7 cellular contexts compared by ENCODE assay signal in the genomic region with DNA sequence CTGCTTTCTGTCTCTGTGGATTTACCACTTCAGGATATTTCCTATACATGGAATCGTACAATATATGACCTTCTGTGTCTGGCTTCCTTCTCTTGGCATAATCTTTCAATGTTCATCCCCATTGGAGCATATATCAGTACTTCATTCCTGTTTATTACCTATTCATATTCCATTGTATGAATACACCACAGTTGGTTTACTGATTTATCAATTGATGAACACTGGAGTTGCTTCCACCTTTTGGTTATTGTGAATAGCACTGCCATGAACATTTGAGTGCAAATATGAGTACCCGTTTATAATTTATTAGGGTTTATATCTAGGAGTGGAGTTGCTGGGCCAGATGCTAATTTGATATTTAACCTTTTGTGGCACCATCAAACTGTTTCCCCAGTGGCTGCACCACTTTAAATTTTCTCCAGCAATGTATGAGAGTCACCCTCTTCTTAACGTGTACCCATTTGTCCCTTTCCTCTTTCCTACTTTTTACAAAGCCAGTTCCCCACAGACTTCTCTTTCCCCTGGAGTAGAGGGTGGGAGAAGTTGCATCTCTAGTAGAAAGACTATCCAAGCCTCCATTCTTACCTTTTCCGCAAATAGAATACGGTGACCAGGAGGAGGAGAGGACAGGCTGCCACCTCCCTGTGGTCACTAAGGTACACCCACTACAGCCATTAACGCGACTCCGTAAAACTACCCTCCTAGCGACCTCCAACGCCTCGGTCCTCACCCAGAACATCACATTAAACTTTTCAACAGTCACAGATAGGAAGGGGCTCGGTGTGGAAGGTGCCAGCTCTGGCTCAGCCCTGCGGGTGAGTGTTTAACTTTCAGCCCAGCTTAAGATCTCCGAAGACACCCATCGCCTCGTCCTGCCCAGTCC. TPM values are rescaled to one million over a fixed set of nuclear protein-coding genes. Genes with fewer than 3 reads are reported as not detected.
DNase-seq lines count a peak whose midpoint lies in the region; ATAC-seq, FAIRE-seq and TF ChIP-seq lines count a peak whose summit lies in the region.

No MANE protein-coding gene starts in this region.

- peaks cover 5% of the 10 kb centered on the region; the same call in 1 of the 2 replicates for H3K79me2 ChIP-seq in H9 (ENCODE audit: insufficient read depth, low read length)

- POLR2A ChIA-PET in WTC11 (lab: Charles Lee): interaction anchor here (0.5 to 3.0 kb wide), 15 partner anchors 9 to 472 kb away, joined by 3 to 104 read pairs (median 5); a partner anchor contains a TSS

- CTCF ChIA-PET in WTC11 (lab: Charles Lee): interaction anchor here (0.5 to 2.0 kb wide), 10 partner anchors 8 to 926 kb away, joined by 3 to 21 read pairs (median 4); a partner anchor contains a TSS

- no peak for FAIRE-seq in kidney (lab: Jason Lieb, UNC)

- no peak overlapping the region for H4K91ac ChIP-seq in H9 (ENCODE audit: insufficient read length, low read depth, low read length)

- H4K20me1 ChIP-seq in H9 (ENCODE audit: control insufficient read depth, insufficient read depth, insufficient read length): no peaks in the 10 kb centered on the region

- no CpG with 5 or more reads among the region's 16 CpGs for WGBS in H9 (ENCODE audit: extremely low coverage, insufficient read length, low lambda C conversion rate)
- WGBS in thyroid gland, 2 donors: 21 to 33% methylated on average over 12 to 16 of the region's 16 CpGs

- H4K5ac ChIP-seq in H9 (ENCODE audit: insufficient read length, low read depth, low read length): no peak overlapping the region

- H3K14ac ChIP-seq in H9 (ENCODE audit: insufficient read depth, low read length): peak overlapping the region; percentile 74; the same call in 1 of the 2 replicates

- TF ChIP-seq CTCF in H9 (conservative IDR thresholded peaks at IDR 0.05) (no peak), WTC11 (IDR thresholded peaks at IDR 0.05) (no peak), kidney (IDR thresholded peaks at IDR 0.05; ENCODE audit: borderline replicate concordance, extremely low read depth, insufficient read depth) (no peak), thyroid gland (IDR thresholded peaks at IDR 0.05) (peak in 1 of 6 experiments; percentile 10)

- no peak overlapping the region for H2BK120ac ChIP-seq in H9 (ENCODE audit: low read depth, low read length, poor library complexity, severe bottlenecking)

- H3K23ac ChIP-seq in H9 (ENCODE audit: insufficient read length, low read depth, low read length): no peak overlapping the region

- peak overlapping the region; percentile 30 to 68 for H3K4me3 ChIP-seq in kidney (ENCODE audit: low read length in 2 of 2)
- peak overlapping the region in 1 of 3 donors; percentile 39 for H3K4me3 ChIP-seq in thyroid gland (replicated peaks in 1 of 3)

- H3K4ac ChIP-seq in H9 (ENCODE audit: low read depth, low read length): no peak overlapping the region

- H2BK15ac ChIP-seq in H9 (ENCODE audit: low read depth, low read length): no peak overlapping the region

- H3K18ac ChIP-seq in H9 (ENCODE audit: insufficient read length, low read depth, low read length): peak overlapping the region; percentile 76

- H4K8ac ChIP-seq in H9 (replicated peaks; ENCODE audit: insufficient read length, low read depth, low read length): no peak overlapping the region

- H2AFZ ChIP-seq in H9 (ENCODE audit: low read length): no peak overlapping the region

- H3K9me3 Mint-ChIP-seq in H9: no peaks in the 10 kb centered on the region; a peak in 1 of 5 replicates
- no peaks in the 10 kb centered on the region for H3K9me3 Mint-ChIP-seq in WTC11

- H3K27ac Mint-ChIP-seq in H9: no peak overlapping the region
- no peak overlapping the region for H3K27ac Mint-ChIP-seq in WTC11

- H3K36me3 ChIP-seq in kidney (ENCODE audit: control insufficient read depth in 1 of 2, insufficient read depth in 2 of 2, low read length in 2 of 2): no peaks in the 10 kb centered on the region
- H3K36me3 ChIP-seq in thyroid gland: no peaks in the 10 kb centered on the region

- no peaks in the 10 kb centered on the region for H3K79me1 ChIP-seq in H9 (ENCODE audit: insufficient read depth, low read depth, low read length, poor library complexity, severe bottlenecking)

- H3K4me1 ChIP-seq in H9 (ENCODE audit: insufficient read depth, low read length) (peaks cover 10% of the 10 kb centered on the region; the same call in 1 of the 2 replicates), kidney (ENCODE audit: control insufficient read depth in 1 of 2, insufficient read depth in 1 of 2, low read depth in 1 of 2, low read length in 2 of 2) (peaks cover 15 to 21% of the 10 kb centered on the region in 2 donors), thyroid gland (peaks cover 7 to 25% of the 10 kb centered on the region in 2 donors)

- no peak overlapping the region for H2BK12ac ChIP-seq in H9 (ENCODE audit: insufficient read length, low read depth, low read length)

- H3K4me3 Mint-ChIP-seq in H9 (no peak overlapping the region), WTC11 (no peak overlapping the region)

- H3K9ac ChIP-seq in H9 (ENCODE audit: extremely low read depth, insufficient read length, low read length): peak overlapping the region; percentile 79
- H3K9ac ChIP-seq in kidney (ENCODE audit: low read length in 2 of 2): peak overlapping the region; percentile 4 to 56

- H3K9me3 ChIP-seq in H9 (ENCODE audit: control insufficient read depth, low read depth, low read length) (no peaks in the 10 kb centered on the region), kidney (ENCODE audit: control insufficient read depth in 1 of 2, low read length in 2 of 2) (no peaks in the 10 kb centered on the region), thyroid gland (no peaks in the 10 kb centered on the region)

- peak overlapping the region; percentile 81 for H3K4me2 ChIP-seq in H9 (ENCODE audit: insufficient read depth, insufficient read length, low read length)

- no peak overlapping the region for H2BK20ac ChIP-seq in H9 (ENCODE audit: low read depth, low read length, poor library complexity, severe bottlenecking)

- no peak overlapping the region for H3K56ac ChIP-seq in H9 (ENCODE audit: insufficient read length, low read depth, low read length)

- DNase-seq in H9 (no peak), WTC11 (ENCODE audit: low spot score) (no peak), kidney (no peak), thyroid gland (no peak), NCI-H82 (lab: John Stamatoyannopoulos, UW) (no peak)

- peak; percentile 2 for ATAC-seq in WTC11
- no peak for ATAC-seq in HG03442 (IDR thresholded peaks at IDR 0.05; ENCODE audit: unreplicated experiment)
- ATAC-seq in GM18861 (IDR thresholded peaks at IDR 0.05; ENCODE audit: unreplicated experiment): no peak

- H3K27ac ChIP-seq in H9 (ENCODE audit: insufficient read length, low read depth, low read length) (peak overlapping the region; percentile 57), kidney (ENCODE audit: low read depth in 2 of 2, low read length in 2 of 2) (peak overlapping the region; percentile 91 to 98), thyroid gland (peak overlapping the region; percentile 96 to 100 (median 96))

- no peaks in the 10 kb centered on the region for H3K27me3 ChIP-seq in H9 (ENCODE audit: insufficient read depth, low read length)
- no peaks in the 10 kb centered on the region for H3K27me3 ChIP-seq in thyroid gland

- no peak overlapping the region for H2BK5ac ChIP-seq in H9 (ENCODE audit: insufficient read length, low read length)

- H3T11ph ChIP-seq in H9 (ENCODE audit: low read length): no peak overlapping the region

- H2AK5ac ChIP-seq in H9 (ENCODE audit: insufficient read length, low read length): no peak overlapping the region

- H3K4me1 Mint-ChIP-seq in H9 (peaks cover 17 to 22% of the 10 kb centered on the region in 2 experiments), WTC11 (peaks cover 21% of the 10 kb centered on the region)

- TF ChIP-seq POLR2A in thyroid gland (IDR thresholded peaks at IDR 0.05): no peak

- H3K27me3 Mint-ChIP-seq in H9 (ENCODE audit: low read depth) (no peaks in the 10 kb centered on the region), WTC11 (ENCODE audit: low read depth) (no peaks in the 10 kb centered on the region)

- H3K23me2 ChIP-seq in H9 (ENCODE audit: insufficient read length, low read depth, low read length, poor library complexity, severe bottlenecking): peaks cover 13% of the 10 kb centered on the region

- intact Hi-C loops in kidney (cut with DNase I) (no loop called here), thyroid gland (cut with DNase I) (no loop called here)

- H3K36me3 Mint-ChIP-seq in H9 (ENCODE audit: insufficient read depth in 1 of 3, low read depth in 3 of 3): peaks cover 0 to 4% (median 0%) of the 10 kb centered on the region in 3 experiments; a peak in 3 of 7 replicates
- H3K36me3 Mint-ChIP-seq in WTC11: no peaks in the 10 kb centered on the region

RNA-seq across cellular contexts. Expression of a gene that starts 25.6 kb away (rescaled TPM):
- 354 TPM in 2 replicates for total RNA-seq in H9 (2021)
- total RNA-seq in WTC11 (2021): 490 to 556 TPM (median 501 TPM) in 3 replicates
- 8.7 TPM for total RNA-seq in kidney
- polyA plus RNA-seq in kidney (ENCODE audit: insufficient read depth, low read depth, low replicate concordance): 10.7 TPM
- total RNA-seq in thyroid gland: 10 to 100 TPM in 1 of 4 donors, 1 to 10 TPM in 3; 2.2 to 29.7 (median 5.1) TPM

RNA-seq across cellular contexts. Expression of a gene that starts 42.6 kb away (rescaled TPM):
- total RNA-seq in H9 (2021) (0.20 TPM in 1 of 2 replicates, not detected in the other), WTC11 (2021) (0.09 TPM in 1 of 3 replicates, not detected in the others), kidney (not detected), thyroid gland (not detected)
- 0.17 TPM for polyA plus RNA-seq in kidney (ENCODE audit: insufficient read depth, low read depth, low replicate concordance)

Comparison
In these comparisons a context has a peak if more than half of its experiments do, and no peak if none do; other contexts are left out.
1. RNA of a gene that starts 25.6 kb away (total RNA-seq): 490 to 556 TPM in WTC11 and 354 TPM in H9; 8.7 TPM in kidney (single experiment) and 2.2 to 29.7 TPM in thyroid gland; every median in the first group is over 10 times any median in the second.
2. Peak in every context shown above with its lines, with median percentiles within 50 percentile points of each other: H3K27ac ChIP-seq.